Comparison of ENCODE assay signal across 8 cellular contexts in genomic region chr12:106773286-106773685, GRCh38. TPM values are rescaled to one million over a fixed set of nuclear protein-coding genes. Genes with fewer than 3 reads are reported as not detected.
DNase-seq lines count a peak whose midpoint lies in the region; ATAC-seq and TF ChIP-seq lines count a peak whose summit lies in the region.

No MANE protein-coding gene starts in this region.

- H3K27me3 ChIP-seq in layer of hippocampus (ENCODE audit: control insufficient read depth, insufficient read depth, low read length) (no peaks in the 10 kb centered on the region), thoracic aorta (replicated peaks; ENCODE audit: insufficient read depth) (no peaks in the 10 kb centered on the region)

- peak overlapping the region; percentile 89 for H3K4me3 Mint-ChIP-seq in activated T-cell treated with anti-CD3 and anti-CD28 coated beads, Interleukin-2, amount 50 U/mL, for 24 hours
- H3K4me3 Mint-ChIP-seq in activated naive CD8-positive, alpha-beta T cell, result peak overlapping the region; percentile 97

- peaks cover 29% of the 10 kb centered on the region for H3K36me3 Mint-ChIP-seq in activated T-cell treated with anti-CD3 and anti-CD28 coated beads, Interleukin-2, amount 50 U/mL, for 24 hours (ENCODE audit: low read depth)
- H3K36me3 Mint-ChIP-seq in activated naive CD8-positive, alpha-beta T cell, result peaks cover 5% of the 10 kb centered on the region

- H3K9me3 Mint-ChIP-seq in activated T-cell treated with anti-CD3 and anti-CD28 coated beads, Interleukin-2, amount 50 U/mL, for 24 hours, result no peaks in the 10 kb centered on the region
- H3K9me3 Mint-ChIP-seq in activated naive CD8-positive, alpha-beta T cell (ENCODE audit: low read depth), result no peaks in the 10 kb centered on the region

- peak overlapping the region; percentile 99 for H3K27ac Mint-ChIP-seq in activated T-cell treated with anti-CD3 and anti-CD28 coated beads, Interleukin-2, amount 50 U/mL, for 24 hours
- H3K27ac Mint-ChIP-seq in activated naive CD8-positive, alpha-beta T cell, result no peak overlapping the region

- H3K27me3 Mint-ChIP-seq in activated T-cell treated with anti-CD3 and anti-CD28 coated beads, Interleukin-2, amount 50 U/mL, for 24 hours, result no peaks in the 10 kb centered on the region
- no peaks in the 10 kb centered on the region for H3K27me3 Mint-ChIP-seq in activated naive CD8-positive, alpha-beta T cell

- peak overlapping the region; percentile 74 for H3K4me3 ChIP-seq in thoracic aorta

- ATAC-seq in thoracic aorta (ENCODE audit: insufficient number of reproducible peaks, low FRiP score, low read depth) (no peak), HG02571 (IDR thresholded peaks at IDR 0.05; ENCODE audit: unreplicated experiment) (no peak)

- DNase-seq in activated T-cell treated with anti-CD3 and anti-CD28 coated beads, Interleukin-2, amount 50 U/mL, for 24 hours, result no peak
- no peak for DNase-seq in activated T-cell treated with anti-CD3 and anti-CD28 coated beads, Interleukin-2, amount 50 U/mL, for 48 hours
- DNase-seq in thoracic aorta (ENCODE audit: low spot score) (no peak), DMS79 treated with DMSO at 0.1 percent for 48 hours (lab: John Stamatoyannopoulos, UW) (no peak), cerebellar nuclear complex (lab: John Stamatoyannopoulos, UW) (no peak)

- peaks cover 42% of the 10 kb centered on the region for H3K4me1 Mint-ChIP-seq in activated T-cell treated with anti-CD3 and anti-CD28 coated beads, Interleukin-2, amount 50 U/mL, for 24 hours (ENCODE audit: low read depth)
- peaks cover 47% of the 10 kb centered on the region for H3K4me1 Mint-ChIP-seq in activated naive CD8-positive, alpha-beta T cell (ENCODE audit: low read depth)

- H3K4me1 ChIP-seq in thoracic aorta (ENCODE audit: control insufficient read depth in 1 of 2, low read depth in 2 of 2), result peaks cover 21 to 47% of the 10 kb centered on the region in 2 donors

- TF ChIP-seq CTCF in thoracic aorta (IDR thresholded peaks at IDR 0.05), result no peak

- H3K9me3 ChIP-seq in thoracic aorta, result no peaks in the 10 kb centered on the region

- peak overlapping the region; percentile 98 for H3K27ac ChIP-seq in layer of hippocampus (ENCODE audit: low read depth, low read length)
- peak overlapping the region; percentile 92 for H3K27ac ChIP-seq in thoracic aorta

- no peaks in the 10 kb centered on the region for H3K36me3 ChIP-seq in thoracic aorta

RNA-seq across cellular contexts. Expression of gene RIC8B, which starts 1.2 kb away (rescaled TPM):
- 10 to 100 TPM; 12.9 to 27.5 TPM for total RNA-seq in thoracic aorta
